Comparison of ENCODE assay signal across 8 cellular contexts in the genomic region with DNA sequence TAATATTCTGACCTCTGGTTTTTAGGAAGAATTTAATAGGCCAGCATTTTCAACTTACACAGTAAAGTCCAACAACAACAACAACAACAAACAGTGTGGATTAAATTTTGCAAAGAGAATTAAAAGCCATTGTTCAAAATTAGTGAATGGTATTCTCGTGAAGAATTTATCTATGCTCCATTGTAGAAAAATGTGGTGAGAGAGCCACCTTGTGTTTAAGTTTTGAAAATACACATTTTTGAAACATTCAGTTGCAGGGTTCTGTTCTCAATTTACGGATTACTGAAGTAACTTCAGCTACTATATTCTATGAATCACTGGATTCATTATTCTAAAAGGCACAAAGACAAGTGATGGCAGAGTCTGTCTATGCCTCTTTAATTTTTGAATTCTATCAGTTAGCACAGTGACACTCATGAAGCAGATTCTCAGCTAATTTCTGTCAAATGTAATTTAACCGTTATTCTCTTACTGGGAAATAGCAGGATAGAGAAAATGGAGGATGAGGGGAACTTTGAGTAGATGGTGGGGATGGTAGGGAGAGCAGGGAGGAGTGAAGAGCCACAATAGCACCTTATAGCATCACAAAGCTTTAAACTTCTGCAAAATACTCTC. TPM values are rescaled to one million over a fixed set of nuclear protein-coding genes. Genes with fewer than 3 reads are reported as not detected.
DNase-seq lines count a peak whose midpoint lies in the region; ATAC-seq and TF ChIP-seq lines count a peak whose summit lies in the region.

No MANE protein-coding gene starts in this region.

- peaks cover 10% of the 10 kb centered on the region for H3K27me3 Mint-ChIP-seq in activated CD4-positive, alpha-beta T cell treated with anti-CD3 and anti-CD28 coated beads, Interleukin-2, amount 10 ng/mL, durations not matched to agents 24 days and 14 days

- H3K4me3 ChIP-seq in mucosa of descending colon: no peak overlapping the region

- H3K27ac ChIP-seq in substantia nigra (ENCODE audit: low read depth, low read length, poor library complexity, severe bottlenecking): no peak overlapping the region

- no peaks in the 10 kb centered on the region for H3K4me1 Mint-ChIP-seq in activated CD4-positive, alpha-beta T cell treated with anti-CD3 and anti-CD28 coated beads, Interleukin-2, amount 10 ng/mL, durations not matched to agents 24 days and 14 days

- ATAC-seq in GM21367 (IDR thresholded peaks at IDR 0.05; ENCODE audit: unreplicated experiment): peak; percentile 68
- peak; percentile 39 for ATAC-seq in mucosa of descending colon
- ATAC-seq in HG02973 (IDR thresholded peaks at IDR 0.05; ENCODE audit: unreplicated experiment): no peak

- no peaks in the 10 kb centered on the region for H3K36me3 ChIP-seq in mucosa of descending colon (ENCODE audit: low read depth)

- H3K36me3 Mint-ChIP-seq in activated CD4-positive, alpha-beta T cell treated with anti-CD3 and anti-CD28 coated beads, Interleukin-2, amount 10 ng/mL, durations not matched to agents 24 days and 14 days (ENCODE audit: low read depth): no peaks in the 10 kb centered on the region

- H3K9me3 ChIP-seq in mucosa of descending colon: no peaks in the 10 kb centered on the region

- intact Hi-C loops in mucosa of descending colon (cut with DNase I, micrococcal nuclease): loop anchor here in 1 of 2 donors (5.0 to 10.0 kb wide), 3 partner anchors 120 to 913 kb away; no protein-coding TSS in a partner anchor
- intact Hi-C loops in activated CD4-positive, alpha-beta T cell treated with anti-CD3 and anti-CD28 coated beads, Interleukin-2, amount 10 ng/mL, durations not matched to agents 24 days and 14 days (cut with micrococcal nuclease): loop anchor here (5.0 to 10.0 kb wide), 3 partner anchors 343 to 913 kb away; a partner anchor contains a TSS

- H3K27ac Mint-ChIP-seq in activated CD4-positive, alpha-beta T cell treated with anti-CD3 and anti-CD28 coated beads, Interleukin-2, amount 10 ng/mL, durations not matched to agents 24 days and 14 days: no peak overlapping the region

- DNase-seq in COLO829 (ENCODE audit: low spot score) (peak; percentile 4), NCI-H460 (ENCODE audit: extremely low read depth, low read depth) (peak; percentile 26), dedifferentiated amniotic fluid mesenchymal stem cell (ENCODE audit: extremely low spot score) (peak; percentile 65), mucosa of descending colon (no peak), substantia nigra (lab: John Stamatoyannopoulos, UW) (no peak)
- DNase-seq in activated CD4-positive, alpha-beta T cell treated with anti-CD3 and anti-CD28 coated beads, Interleukin-2, amount 10 ng/mL, durations not matched to agents 24 days and 14 days: no peak

- H3K4me1 ChIP-seq in mucosa of descending colon (ENCODE audit: low read depth): no peaks in the 10 kb centered on the region

- no peaks in the 10 kb centered on the region for H3K9me3 Mint-ChIP-seq in activated CD4-positive, alpha-beta T cell treated with anti-CD3 and anti-CD28 coated beads, Interleukin-2, amount 10 ng/mL, durations not matched to agents 24 days and 14 days

- TF ChIP-seq CTCF in mucosa of descending colon (IDR thresholded peaks at IDR 0.05): no peak

- H3K4me3 Mint-ChIP-seq in activated CD4-positive, alpha-beta T cell treated with anti-CD3 and anti-CD28 coated beads, Interleukin-2, amount 10 ng/mL, durations not matched to agents 24 days and 14 days: no peak overlapping the region

RNA-seq across cellular contexts. Expression of a gene that starts 11.0 kb away (rescaled TPM):
- total RNA-seq in NCI-H460 (2014; rRNA removed; shearing (Covaris generic)): 0.12 TPM in 1 of 2 replicates, not detected in the other
- polyA plus RNA-seq in NCI-H460 (2014; cell fraction: nucleus; rRNA removed): 0.11 TPM in 1 of 2 replicates, not detected in the other
- total RNA-seq in mucosa of descending colon: under 1 TPM; 0.12 to 0.94 (median 0.47) TPM
- 6.6 and 6.9 TPM in 2 replicates for total RNA-seq in activated CD4-positive, alpha-beta T cell treated with anti-CD3 and anti-CD28 coated beads, Interleukin-2, amount 10 ng/mL, durations not matched to agents 24 days and 14 days

RNA-seq across cellular contexts. Expression of a gene that starts 44.1 kb away (rescaled TPM):
- total RNA-seq in NCI-H460 (2014; rRNA removed; shearing (Covaris generic)): 2.6 and 4.5 TPM in 2 replicates
- polyA plus RNA-seq in NCI-H460 (2014; cell fraction: nucleus; rRNA removed): 1.9 and 14.7 TPM in 2 replicates
- 1,000 to 10,000 TPM; 1,113 to 2,199 (median 1,750) TPM for total RNA-seq in mucosa of descending colon
- total RNA-seq in activated CD4-positive, alpha-beta T cell treated with anti-CD3 and anti-CD28 coated beads, Interleukin-2, amount 10 ng/mL, durations not matched to agents 24 days and 14 days: not detected in 2 replicates

Comparison
In these comparisons a context has a peak if more than half of its experiments do, and no peak if none do; other contexts are left out.
1. DNase-seq: peak in COLO829 (single experiment), NCI-H460 (single experiment) and dedifferentiated amniotic fluid mesenchymal stem cell (single experiment); none in mucosa of descending colon (0 of 3), substantia nigra (0 of 49) and activated CD4-positive, alpha-beta T cell treated with anti-CD3 and anti-CD28 coated beads, Interleukin-2, amount 10 ng/mL, durations not matched to agents 24 days and 14 days (single experiment).
2. RNA of a gene that starts 44.1 kb away (total RNA-seq): 1,113 to 2,199 TPM in mucosa of descending colon; 2.6 to 4.5 TPM in NCI-H460 and not detected in activated CD4-positive, alpha-beta T cell treated with anti-CD3 and anti-CD28 coated beads, Interleukin-2, amount 10 ng/mL, durations not matched to agents 24 days and 14 days; every median in the first group is over 100 times any median in the second.